In genomic region chr2:48113767-48114166, GRCh38 we compare ENCODE assay signal across 1 cellular context.
TF ChIP-seq lines count a peak whose summit lies in the region.

No MANE protein-coding gene starts in this region.

TF ChIP-seq in HepG2, 621 proteins besides CTCF, POLR2A, EP300 and RAD21 (continued from another document):
- TF ChIP-seq E2F1 (CRISPR knock-in tag; IDR thresholded peaks at IDR 0.05) (no peak), ERF (CRISPR knock-in tag; IDR thresholded peaks at IDR 0.05) (no peak), ZHX2 (IDR thresholded peaks at IDR 0.05; ENCODE audit: low read depth) (peak; percentile 14; the same call in 1 of the 2 replicates), ZHX2 (CRISPR knock-in tag; IDR thresholded peaks at IDR 0.05; ENCODE audit: borderline replicate concordance) (no peak)
